Comparison of ENCODE assay signal across 19 cellular contexts in the genomic region with DNA sequence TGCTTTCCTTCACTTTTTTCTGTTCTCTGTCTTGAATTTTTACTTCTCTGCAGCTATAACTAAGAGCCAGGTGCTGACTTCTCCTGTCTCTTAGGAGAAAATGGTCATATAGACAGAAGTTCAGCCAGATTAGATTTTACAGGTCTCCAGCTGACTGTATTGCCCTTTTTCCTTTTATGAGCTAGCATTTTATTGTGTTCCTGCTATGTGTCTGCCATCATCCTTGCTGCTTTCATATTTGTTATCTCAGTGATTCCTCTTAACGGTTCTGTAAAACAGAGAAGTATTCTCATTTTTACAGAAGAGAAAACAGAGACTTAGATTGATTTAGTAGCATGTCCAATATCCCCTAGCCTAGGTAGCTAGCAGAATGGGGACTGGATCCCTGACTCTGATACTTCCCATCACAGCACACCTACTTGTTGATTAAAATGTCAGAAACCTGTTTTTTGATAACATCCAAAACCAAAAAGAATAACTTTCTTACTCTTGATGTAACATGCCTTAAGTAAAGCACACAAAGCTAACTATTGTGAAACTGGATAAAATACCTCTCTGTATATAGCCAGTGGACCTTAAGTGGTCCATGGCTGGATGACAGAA. TPM values are rescaled to one million over a fixed set of nuclear protein-coding genes. Genes with fewer than 3 reads are reported as not detected.
DNase-seq lines count a peak whose midpoint lies in the region; ATAC-seq and TF ChIP-seq lines count a peak whose summit lies in the region.
"Had no signal": no experiment of that assay in that cellular context is flagged by ENCODE, and none has a peak within 500 bp of the region (broad histone marks: within the 10 kb centered on the region; RNA-seq: fewer than 3 reads in every experiment).

No MANE protein-coding gene starts in this region.

- H2AFZ ChIP-seq in OCI-LY7 (ENCODE audit: low read length), result no peak overlapping the region

- no peak overlapping the region for H3K4me2 ChIP-seq in OCI-LY7 (ENCODE audit: low read length)
- H3K4me2 ChIP-seq: BLaER1 had no signal

- TF ChIP-seq EP300 in transverse colon (IDR thresholded peaks at IDR 0.05; ENCODE audit: low read depth), result no peak

- CTCF ChIA-PET in OCI-LY7 (lab: Charles Lee; ENCODE audit: unreplicated experiment), result no interaction called here

- in situ Hi-C loops in transverse colon (cut with MboI; ENCODE audit: low pct_ligation_motif_present in 1 of 4, low pct_unique_long_range_greater_than_20kb in 1 of 4, low sequenced_read_pairs in 3 of 4), result no loop called here

- H3K9me3 ChIP-seq in OCI-LY7 (ENCODE audit: low read length), result peaks cover 8% of the 10 kb centered on the region; the same call in 1 of the 2 replicates
- H3K9me3 ChIP-seq in transverse colon, result no peaks in the 10 kb centered on the region
- H3K9me3 ChIP-seq: esophagus squamous epithelium, MG63 had no signal

- no peaks in the 10 kb centered on the region for H3K9me3 Mint-ChIP-seq in activated naive CD4-positive, alpha-beta T cell treated with anti-CD3 and anti-CD28 coated beads, Interleukin-2, amount 50 U/mL, for 24 hours
- H3K9me3 Mint-ChIP-seq: effector memory CD8-positive, alpha-beta T cell had no signal

- WGBS in transverse colon (ENCODE audit: low coverage in 1 of 2), 2 donors, result 21 to 33% methylated on average over 1 of the region's 1 CpG

- H3K27ac Mint-ChIP-seq in activated naive CD4-positive, alpha-beta T cell treated with anti-CD3 and anti-CD28 coated beads, Interleukin-2, amount 50 U/mL, for 24 hours, result peak overlapping the region; percentile 52
- H3K27ac Mint-ChIP-seq: activated CD8-positive, alpha-beta T cell treated with anti-CD3 and anti-CD28 coated beads, Interleukin-2, amount 10 ng/mL, durations not matched to agents 7 days and 5 days; activated naive CD8-positive, alpha-beta T cell treated with anti-CD3 and anti-CD28 coated beads, Interleukin-2, amount 10 ng/mL, durations not matched to agents 7 days and 5 days had no signal

- TF ChIP-seq POLR2A in transverse colon (IDR thresholded peaks at IDR 0.05), result no peak

- TF ChIP-seq CTCF in OCI-LY7 (conservative IDR thresholded peaks at IDR 0.05; ENCODE audit: low read length) (no peak), transverse colon (IDR thresholded peaks at IDR 0.05) (no peak)

- no peaks in the 10 kb centered on the region for H3K27me3 ChIP-seq in transverse colon
- H3K27me3 ChIP-seq: BLaER1, esophagus squamous epithelium, MG63 had no signal

- no peaks in the 10 kb centered on the region for H3K27me3 Mint-ChIP-seq in activated naive CD4-positive, alpha-beta T cell treated with anti-CD3 and anti-CD28 coated beads, Interleukin-2, amount 50 U/mL, for 24 hours
- H3K27me3 Mint-ChIP-seq: activated naive CD8-positive, alpha-beta T cell treated with anti-CD3 and anti-CD28 coated beads, Interleukin-2, amount 10 ng/mL, durations not matched to agents 7 days and 5 days; effector memory CD8-positive, alpha-beta T cell had no signal

- peaks cover 11% of the 10 kb centered on the region for H3K36me3 Mint-ChIP-seq in activated naive CD4-positive, alpha-beta T cell treated with anti-CD3 and anti-CD28 coated beads, Interleukin-2, amount 50 U/mL, for 24 hours

- H3K36me3 ChIP-seq in OCI-LY7 (ENCODE audit: insufficient read depth, low read length) (peaks cover 17% of the 10 kb centered on the region), transverse colon (no peaks in the 10 kb centered on the region)
- H3K36me3 ChIP-seq: esophagus squamous epithelium, MG63 had no signal

- POLR2A ChIA-PET in OCI-LY7 (lab: Charles Lee), result interaction anchor here (1.5 to 1.9 kb wide), 2 partner anchors 9 to 10 kb away, joined by 4 to 5 read pairs; no protein-coding TSS in a partner anchor

- H3K4me3 ChIP-seq in OCI-LY7 (ENCODE audit: low read depth, low read length, poor library complexity, severe bottlenecking) (no peak overlapping the region), transverse colon (no peak overlapping the region)
- H3K4me3 ChIP-seq: BLaER1, esophagus squamous epithelium, MG63 had no signal

- TSS peak; percentile 25 for BruUV-seq in OCI-LY7 (replicated peaks; lab: Mats Ljungman, UMichigan)

- no peaks in the 10 kb centered on the region for H3K9me2 ChIP-seq in OCI-LY7 (ENCODE audit: insufficient read depth, low read length)

- no peak overlapping the region for H3K4me3 Mint-ChIP-seq in activated naive CD4-positive, alpha-beta T cell treated with anti-CD3 and anti-CD28 coated beads, Interleukin-2, amount 50 U/mL, for 24 hours
- H3K4me3 Mint-ChIP-seq: activated CD8-positive, alpha-beta T cell treated with anti-CD3 and anti-CD28 coated beads, Interleukin-2, amount 10 ng/mL, durations not matched to agents 7 days and 5 days; activated naive CD8-positive, alpha-beta T cell treated with anti-CD3 and anti-CD28 coated beads, Interleukin-2, amount 10 ng/mL, durations not matched to agents 7 days and 5 days; effector memory CD8-positive, alpha-beta T cell had no signal

- H3K4me1 ChIP-seq in OCI-LY7 (ENCODE audit: insufficient read depth, low read length, poor library complexity, severe bottlenecking) (peaks cover 17% of the 10 kb centered on the region), transverse colon (peaks cover 11 to 50% (median 17%) of the 10 kb centered on the region in 4 donors)

- peak; percentile 27 for ATAC-seq in left colon
- ATAC-seq in GM18502 (IDR thresholded peaks at IDR 0.05; ENCODE audit: poor library complexity, unreplicated experiment), result no peak
- ATAC-seq: activated CD8-positive, alpha-beta T cell treated with anti-CD3 and anti-CD28 coated beads, Interleukin-2, amount 10 ng/mL, durations not matched to agents 7 days and 5 days; effector memory CD8-positive, alpha-beta T cell had no signal

- H3K79me2 ChIP-seq in OCI-LY7 (ENCODE audit: insufficient read depth, low read depth, low read length), result peaks cover 53% of the 10 kb centered on the region

- intact Hi-C loops in OCI-LY7 (cut with micrococcal nuclease; ENCODE audit: unreplicated experiment), result no loop called here
- intact Hi-C loops in left colon (cut with DNase I, micrococcal nuclease), result no loop called here
- intact Hi-C loops in transverse colon (cut with DNase I; ENCODE audit: low total_unique reads), result no loop called here

- no peak for DNase-seq in activated naive CD4-positive, alpha-beta T cell (lab: John Stamatoyannopoulos, UW)
- DNase-seq in OCI-LY7 (ENCODE audit: low spot score) (no peak), left colon (no peak), transverse colon (no peak), Kasumi-1 (lab: John Stamatoyannopoulos, UW) (no peak), germinal center (ENCODE audit: low spot score) (no peak)
- DNase-seq: activated CD8-positive, alpha-beta T cell treated with anti-CD3 and anti-CD28 coated beads, Interleukin-2, amount 10 ng/mL, durations not matched to agents 7 days and 5 days; activated naive CD8-positive, alpha-beta T cell treated with anti-CD3 and anti-CD28 coated beads, Interleukin-2, amount 10 ng/mL, durations not matched to agents 7 days and 5 days; effector memory CD8-positive, alpha-beta T cell; esophagus squamous epithelium; MG63; midbrain; NCI-H146; NCI-H774; retina; T-helper 2 cell had no signal

- H3K27ac ChIP-seq in OCI-LY7 (ENCODE audit: low read depth, low read length, poor library complexity, severe bottlenecking) (no peak overlapping the region), transverse colon (peak overlapping the region in 3 of 4 donors; percentile 7 to 38 (median 14))
- H3K27ac ChIP-seq: BLaER1 had no signal

- H4K20me1 ChIP-seq in OCI-LY7 (ENCODE audit: insufficient read depth, low read length), result no peaks in the 10 kb centered on the region

- H3K4me1 Mint-ChIP-seq in activated naive CD4-positive, alpha-beta T cell treated with anti-CD3 and anti-CD28 coated beads, Interleukin-2, amount 50 U/mL, for 24 hours, result peaks cover 70% of the 10 kb centered on the region

RNA-seq across cellular contexts. Expression of gene KAT6B, which starts 5.2 kb away (rescaled TPM):
- 20.8 and 20.9 TPM in 2 replicates for total RNA-seq in OCI-LY7 (2014; rRNA removed; shearing (Covaris generic))
- 31.4 and 40.8 TPM in 2 replicates for total RNA-seq in OCI-LY7 (2022)
- 10 to 100 TPM; 26.6 to 30.7 TPM for total RNA-seq in left colon
- total RNA-seq in transverse colon, result 10 to 100 TPM; 27.3 to 67.0 (median 54.9) TPM
